ENCODE assay signal across 13 cellular contexts in genomic region chr12:52168019-52168717, GRCh38. TPM values are rescaled to one million over a fixed set of nuclear protein-coding genes. Genes with fewer than 3 reads are reported as not detected.
DNase-seq lines count a peak whose midpoint lies in the region; ATAC-seq, FAIRE-seq and TF ChIP-seq lines count a peak whose summit lies in the region.
"Had no signal": no experiment of that assay in that cellular context is flagged by ENCODE, and none has a peak within 500 bp of the region (broad histone marks: within the 10 kb centered on the region; RNA-seq: fewer than 3 reads in every experiment).

No MANE protein-coding gene starts in this region.

- TF ChIP-seq CTCF in right atrium auricular region (IDR thresholded peaks at IDR 0.05) (no peak), stomach (IDR thresholded peaks at IDR 0.05) (no peak)

- H3K36me3 Mint-ChIP-seq in activated T-helper 17 cell treated with anti-CD3 and anti-CD28 coated beads, Interleukin-2, amount 50 U/mL, for 72 hours (ENCODE audit: low read depth) = no peaks in the 10 kb centered on the region
- H3K36me3 Mint-ChIP-seq: memory B cell had no signal

- WGBS in stomach, 5 donors = 64 to 80% (median 68%) methylated on average over 8 to 12 of the region's 12 CpGs

- H3K27me3 ChIP-seq in right atrium auricular region (no peaks in the 10 kb centered on the region), stomach (no peaks in the 10 kb centered on the region)
- H3K27me3 ChIP-seq: body of pancreas had no signal

- no peak overlapping the region for H3K27ac ChIP-seq in right atrium auricular region
- peak overlapping the region in 3 of 5 donors; percentile 31 to 46 (median 41) for H3K27ac ChIP-seq in stomach
- H3K27ac ChIP-seq: body of pancreas had no signal

- H3K4me1 ChIP-seq in right atrium auricular region (peaks cover 0 to 10% of the 10 kb centered on the region in 2 donors), stomach (peaks cover 6 to 13% (median 9%) of the 10 kb centered on the region in 4 donors)

- no peak overlapping the region for H3K4me3 Mint-ChIP-seq in activated T-helper 17 cell treated with anti-CD3 and anti-CD28 coated beads, Interleukin-2, amount 50 U/mL, for 72 hours
- H3K4me3 Mint-ChIP-seq: HFFc6, memory B cell had no signal

- no peak overlapping the region for H3K27ac Mint-ChIP-seq in activated T-helper 17 cell treated with anti-CD3 and anti-CD28 coated beads, Interleukin-2, amount 50 U/mL, for 72 hours
- H3K27ac Mint-ChIP-seq: HFFc6, memory B cell had no signal

- intact Hi-C loops in Right ventricle myocardium inferior (cut with DNase I) = no loop called here
- intact Hi-C loops in left cardiac atrium (cut with DNase I) = no loop called here
- intact Hi-C loops in stomach (cut with DNase I; ENCODE audit: low total_unique reads) = no loop called here

- no peak for FAIRE-seq in GM12891 (lab: Jason Lieb, UNC)
- FAIRE-seq: GM19239 had no signal

- TF ChIP-seq EP300 in stomach (IDR thresholded peaks at IDR 0.05) = no peak

- H3K9me3 ChIP-seq in right atrium auricular region (no peaks in the 10 kb centered on the region), stomach (no peaks in the 10 kb centered on the region)
- H3K9me3 ChIP-seq: body of pancreas had no signal

- DNase-seq in Right ventricle myocardium inferior (ENCODE audit: missing footprints) (peak; percentile 39), right atrium auricular region (ENCODE audit: low spot score) (no peak), left cardiac atrium (no peak), stomach (peak; percentile 67), GM12891 (ENCODE audit: insufficient read length, low spot score) (no peak), GDM1 (lab: John Stamatoyannopoulos, UW) (no peak)
- DNase-seq: body of pancreas, foreskin melanocyte, HFFc6 had no signal

- H3K36me3 ChIP-seq in right atrium auricular region (no peaks in the 10 kb centered on the region), stomach (no peaks in the 10 kb centered on the region)

- TF ChIP-seq POLR2A in stomach (IDR thresholded peaks at IDR 0.05) = no peak
- no peak for TF ChIP-seq POLR2A in GM12891 (IDR thresholded peaks at IDR 0.05; ENCODE audit: low read depth, low read length)

- H3K27me3 Mint-ChIP-seq in activated T-helper 17 cell treated with anti-CD3 and anti-CD28 coated beads, Interleukin-2, amount 50 U/mL, for 72 hours = no peaks in the 10 kb centered on the region

- ATAC-seq in Right ventricle myocardium inferior (peak; percentile 74), left cardiac atrium (peak; percentile 48 to 72), HG02571 (IDR thresholded peaks at IDR 0.05; ENCODE audit: unreplicated experiment) (no peak)
- ATAC-seq in activated T-helper 17 cell treated with anti-CD3 and anti-CD28 coated beads, Interleukin-2, amount 50 U/mL, for 72 hours (replicated peaks) = peak; percentile 77
- ATAC-seq: body of pancreas had no signal

- no peaks in the 10 kb centered on the region for H3K9me3 Mint-ChIP-seq in activated T-helper 17 cell treated with anti-CD3 and anti-CD28 coated beads, Interleukin-2, amount 50 U/mL, for 72 hours
- H3K9me3 Mint-ChIP-seq: HFFc6, memory B cell had no signal

- H3K4me1 Mint-ChIP-seq in activated T-helper 17 cell treated with anti-CD3 and anti-CD28 coated beads, Interleukin-2, amount 50 U/mL, for 72 hours = peaks cover 6% of the 10 kb centered on the region

- H3K4me3 ChIP-seq in right atrium auricular region (no peak overlapping the region), stomach (no peak overlapping the region)
- H3K4me3 ChIP-seq: body of pancreas had no signal

TF ChIP-seq in GM12891, 5 proteins besides CTCF, POLR2A, EP300 and RAD21:
- TF ChIP-seq POLR2AphosphoS5 (IDR thresholded peaks at IDR 0.05; ENCODE audit: low read depth, low read length) (no peak), TAF1 (IDR thresholded peaks at IDR 0.05; ENCODE audit: low read depth, low read length) (no peak), SPI1 (IDR thresholded peaks at IDR 0.05; ENCODE audit: low read depth, low read length) (no peak), PAX5 (IDR thresholded peaks at IDR 0.05; ENCODE audit: insufficient read depth, low read length, severe bottlenecking) (no peak), POU2F2 (IDR thresholded peaks at IDR 0.05; ENCODE audit: low read depth, low read length) (no peak)

RNA-seq across cellular contexts. Expression of gene KRT80, which starts 23.6 kb away (rescaled TPM):
- total RNA-seq in Right ventricle myocardium inferior = not detected
- 1 to 10 TPM in 1 of 2 donors, under 1 TPM in 1; 0.30 to 1.5 TPM for total RNA-seq in right atrium auricular region
- not detected for total RNA-seq in activated T-helper 17 cell treated with anti-CD3 and anti-CD28 coated beads, Interleukin-2, amount 50 U/mL, for 72 hours
- total RNA-seq in left cardiac atrium = under 1 TPM in 1 of 2 donors, not detected in 1; 0.44 TPM
- total RNA-seq in stomach = under 1 TPM in 3 of 5 donors, not detected in 2; 0.29 to 0.45 (median 0.37) TPM
- polyA plus RNA-seq in stomach = 1 to 10 TPM in 2 of 3 donors, not detected in 1; 3.1 to 3.7 TPM
- polyA plus RNA-seq in GM12891 (2012; ENCODE audit: low read depth, missing spikeins) = not detected

Comparison
In these comparisons a context has a peak if more than half of its experiments do, and no peak if none do; other contexts are left out.
1. DNase-seq: peak in Right ventricle myocardium inferior (single experiment) and stomach (single experiment); none in right atrium auricular region (single experiment), left cardiac atrium (single experiment), GM12891 (single experiment) and GDM1 (single experiment).
2. H3K27ac ChIP-seq: peak in stomach (3 of 5); none in right atrium auricular region (0 of 2).